Comparison of ENCODE assay signal across 1 cellular context in genomic region chr4:16663722-16664121, GRCh38.
TF ChIP-seq lines count a peak whose summit lies in the region.

No MANE protein-coding gene starts in this region.

TF ChIP-seq in neural cell, 6 proteins besides CTCF, POLR2A, EP300 and RAD21 (continued from another document):
- TF ChIP-seq REST (IDR thresholded peaks at IDR 0.05; ENCODE audit: borderline replicate concordance) (no peak), EZH2 (IDR thresholded peaks at IDR 0.05; ENCODE audit: borderline replicate concordance, insufficient read depth, low read length, poor library complexity, severe bottlenecking) (no peak), TAF1 (IDR thresholded peaks at IDR 0.05; ENCODE audit: low read depth) (no peak), SMC3 (conservative IDR thresholded peaks at IDR 0.05; ENCODE audit: poor library complexity) (peak; percentile 16), POLR2AphosphoS5 (IDR thresholded peaks at IDR 0.05) (peak; percentile 43)
